In genomic region chr18:8602040-8602439, GRCh38 we compare ENCODE assay signal across 14 cellular contexts. TPM values are rescaled to one million over a fixed set of nuclear protein-coding genes. Genes with fewer than 3 reads are reported as not detected.
A peak's percentile ranks its signal among the peaks of the same experiment; 100 is the strongest.
DNase-seq lines count a peak whose midpoint lies in the region; ATAC-seq, FAIRE-seq and TF ChIP-seq lines count a peak whose summit lies in the region.
"Had no signal": no experiment of that assay in that cellular context is flagged by ENCODE, and none has a peak within 500 bp of the region (broad histone marks: within the 10 kb centered on the region; RNA-seq: fewer than 3 reads in every experiment).

No MANE protein-coding gene starts in this region.

- FAIRE-seq in K562 (lab: Jason Lieb, UNC): peak; percentile 60

- no TSS peak for BruUV-seq in K562 (replicated peaks; lab: Mats Ljungman, UMichigan)

- no peaks in the 10 kb centered on the region for H3K9me1 ChIP-seq in K562 (ENCODE audit: control insufficient read depth, insufficient read depth, low read length)

- H3K9me3 ChIP-seq in K562 (replicated peaks; ENCODE audit: control insufficient read depth, insufficient read depth, low read depth, low read length): no peaks in the 10 kb centered on the region
- H3K9me3 ChIP-seq in vagina: no peaks in the 10 kb centered on the region
- H3K9me3 ChIP-seq: ascending aorta, right lobe of liver had no signal

- no peaks in the 10 kb centered on the region for H3K79me2 ChIP-seq in K562 (ENCODE audit: control insufficient read depth, insufficient read depth, low read length)

- in situ Hi-C loops in K562 (cut with MboI): no loop called here

- H3K4me3 ChIP-seq in K562 (no peak overlapping the region), vagina (no peak overlapping the region)
- H3K4me3 ChIP-seq: ascending aorta, right lobe of liver had no signal

- CTCF ChIA-PET in K562 (lab: Yijun Ruan, JAX; ENCODE audit: low intra/inter-chr PET ratio): no interaction called here

- no peak for TF ChIP-seq EP300 in K562 (IDR thresholded peaks at IDR 0.05; ENCODE audit: low read length)

- no peak overlapping the region for H3K9ac ChIP-seq in K562 (ENCODE audit: insufficient read depth in 1 of 2, low read depth in 2 of 2, low read length in 2 of 2)

- POLR2A ChIA-PET in K562 (lab: Yijun Ruan, JAX): interaction anchor here (0.6 kb wide), 1 partner anchor 760 kb away, joined by 3 read pairs; no protein-coding TSS in a partner anchor

- no peak for TF ChIP-seq CTCF in K562 (IDR thresholded peaks at IDR 0.05 in 2 of 3, conservative IDR thresholded peaks at IDR 0.05 in 1 of 3; ENCODE audit: insufficient read depth in 2 of 3, low read depth in 1 of 3, low read length in 3 of 3)
- no peak for TF ChIP-seq CTCF in vagina (IDR thresholded peaks at IDR 0.05)

- TF ChIP-seq POLR2A in K562 (conservative IDR thresholded peaks at IDR 0.05) (no peak), vagina (IDR thresholded peaks at IDR 0.05) (no peak)

- H3K27me3 ChIP-seq in K562 (ENCODE audit: control insufficient read depth in 2 of 2, insufficient read depth in 2 of 2, low read length in 2 of 2) (peaks cover 6 to 14% of the 10 kb centered on the region in 2 experiments; a peak in 4 of 5 replicates), vagina (no peaks in the 10 kb centered on the region)
- H3K27me3 ChIP-seq: ascending aorta, right lobe of liver had no signal

- H4K20me1 ChIP-seq in K562 (replicated peaks; ENCODE audit: control insufficient read depth, insufficient read depth, low read length): no peaks in the 10 kb centered on the region

- no peak overlapping the region for H3K4me2 ChIP-seq in K562 (ENCODE audit: insufficient read depth, low read length)

- peak in 2 of 4 experiments; percentile 33 to 65 for DNase-seq in K562 (ENCODE audit: extremely low read depth in 1 of 4, low spot score in 3 of 4)
- no peak for DNase-seq in kidney glomerular epithelial cell (lab: John Stamatoyannopoulos, UW)
- DNase-seq in HPDE6-E6E7 (ENCODE audit: extremely low spot score): no peak
- DNase-seq in LoVo (ENCODE audit: low spot score): no peak
- no peak for DNase-seq in vagina (ENCODE audit: extremely low spot score in 2 of 2)
- DNase-seq: activated CD8-positive, alpha-beta memory T cell treated with anti-CD3 and anti-CD28 coated beads, Interleukin-2, amount 10 ng/mL, durations not matched to agents 7 days and 5 days; CD8-positive, alpha-beta memory T cell; endodermal cell; NCI-H1105 treated with DMSO at 0.1 percent for 48 hours; right lobe of liver had no signal

- H3K36me3 ChIP-seq in K562 (ENCODE audit: control insufficient read depth, insufficient read depth, low read length) (no peaks in the 10 kb centered on the region), vagina (no peaks in the 10 kb centered on the region)
- H3K36me3 ChIP-seq: ascending aorta, right lobe of liver had no signal

- no peak overlapping the region for H2AFZ ChIP-seq in K562 (ENCODE audit: low read depth, low read length)

- H3K27ac ChIP-seq in K562 (ENCODE audit: extremely low read depth, low read depth, low read length): no peak overlapping the region
- no peak overlapping the region for H3K27ac ChIP-seq in vagina
- H3K27ac ChIP-seq: ascending aorta, right lobe of liver had no signal

- 5% methylated on average over 4 of the region's 4 CpGs for WGBS in K562 (ENCODE audit: insufficient coverage, low coverage, missing lambda C conversion rate)

- TF ChIP-seq RAD21 in K562 (CRISPR knock-in tag; conservative IDR thresholded peaks at IDR 0.05 in 1 of 2, IDR thresholded peaks at IDR 0.05 in 1 of 2): no peak

- intact Hi-C loops in K562 (cut with micrococcal nuclease): no loop called here
- intact Hi-C loops in vagina (cut with DNase I): no loop called here

- H3K4me1 ChIP-seq in K562 (replicated peaks in 1 of 2; ENCODE audit: control insufficient read depth in 2 of 2, insufficient read depth in 2 of 2, low read length in 2 of 2) (peaks cover 3 to 5% of the 10 kb centered on the region in 2 experiments; a peak in 3 of 5 replicates), vagina (no peaks in the 10 kb centered on the region)
- H3K4me1 ChIP-seq: ascending aorta had no signal

- ATAC-seq in GM18867 (IDR thresholded peaks at IDR 0.05; ENCODE audit: unreplicated experiment): peak; percentile 23
- ATAC-seq in GM21526 (IDR thresholded peaks at IDR 0.05; ENCODE audit: low FRiP score, unreplicated experiment): peak; percentile 16
- ATAC-seq in HG03066 (IDR thresholded peaks at IDR 0.05; ENCODE audit: low read depth, unreplicated experiment): peak; percentile 13
- ATAC-seq in K562: peak; percentile 75

TF ChIP-seq in K562, 482 proteins besides CTCF, POLR2A, EP300 and RAD21:
- TF ChIP-seq USF1 (CRISPR knock-in tag; IDR thresholded peaks at IDR 0.05) (no peak), ZNF431 (CRISPR knock-in tag; IDR thresholded peaks at IDR 0.05) (no peak), TCF3 (CRISPR knock-in tag; IDR thresholded peaks at IDR 0.05) (peak; percentile 79), PHF20 (IDR thresholded peaks at IDR 0.05; ENCODE audit: partially characterized antibody) (no peak), MTA2 (IDR thresholded peaks at IDR 0.05; ENCODE audit: low read depth) (0 out of 2 replicates have a peak, but pooled peaks have one; percentile 18), XRCC4 (IDR thresholded peaks at IDR 0.05; ENCODE audit: extremely low read depth, insufficient read depth, insufficient read length) (no peak), CBFA2T2 (conservative IDR thresholded peaks at IDR 0.05) (peak; percentile 68), ARID1B (IDR thresholded peaks at IDR 0.05) (peak; percentile 76), BCOR (IDR thresholded peaks at IDR 0.05) (0 out of 2 replicates have a peak, but pooled peaks have one; percentile 9), DPF2 (IDR thresholded peaks at IDR 0.05) (peak; percentile 62), ZNF217 (CRISPR knock-in tag; IDR thresholded peaks at IDR 0.05) (no peak), NCOR1 (IDR thresholded peaks at IDR 0.05) (peak; percentile 44; the same call in 1 of the 2 replicates), TAL1 (IDR thresholded peaks at IDR 0.05) (peak; percentile 63; the same call in 1 of the 2 replicates), CBFA2T3 (IDR thresholded peaks at IDR 0.05) (peak; percentile 75), MEIS2 (IDR thresholded peaks at IDR 0.05; ENCODE audit: partially characterized antibody) (peak; percentile 53), UBTF (IDR thresholded peaks at IDR 0.05; ENCODE audit: borderline replicate concordance in 1 of 2, low read depth in 2 of 2, low read length in 2 of 2) (no peak), GATA2 (CRISPR knock-in tag; IDR thresholded peaks at IDR 0.05) (0 out of 2 replicates have a peak, but pooled peaks have one; percentile 13), ARNT (IDR thresholded peaks at IDR 0.05) (no peak), FIP1L1 (IDR thresholded peaks at IDR 0.05; ENCODE audit: low read depth, low read length, poor library complexity, severe bottlenecking) (no peak)
- TF ChIP-seq, protein P1, sequence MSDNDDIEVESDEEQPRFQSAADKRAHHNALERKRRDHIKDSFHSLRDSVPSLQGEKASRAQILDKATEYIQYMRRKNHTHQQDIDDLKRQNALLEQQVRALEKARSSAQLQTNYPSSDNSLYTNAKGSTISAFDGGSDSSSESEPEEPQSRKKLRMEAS (CRISPR knock-in tag; IDR thresholded peaks at IDR 0.05): no peak

RNA-seq across cellular contexts. Expression of gene RAB12, which starts 7.2 kb away (rescaled TPM):
- 17.8 and 67.8 TPM in 2 replicates for total RNA-seq in K562 (2011; cell fraction: chromatin; rRNA removed; ENCODE audit: low replicate concordance)
- 6.0 and 9.2 TPM in 2 replicates for total RNA-seq in K562 (2011; cell fraction: nucleolus; rRNA removed)
- 23.1 and 25.1 TPM in 2 replicates for total RNA-seq in K562 (2011; cell fraction: nucleoplasm; rRNA removed)
- 17.3 and 23.4 TPM in 2 replicates for total RNA-seq in K562 (2014; rRNA removed)
- 21.6 and 24.3 TPM in 2 replicates for total RNA-seq in K562 (2014; rRNA removed; fragmentation: Illumina TruSeq; extraction: Trizol)
- 20.7 and 21.0 TPM in 2 replicates for total RNA-seq in K562 (2015; rRNA removed; fragmentation: Illumina TruSeq; extraction: Trizol)
- total RNA-seq in K562 (2021): 16.9 and 18.8 TPM in 2 replicates
- 15.6 and 19.3 TPM in 2 replicates for polyA plus RNA-seq in K562 (2011; rRNA removed)
- 2.4 and 8.2 TPM in 2 replicates for polyA plus RNA-seq in K562 (2011; cell fraction: cytosol; rRNA removed)
- polyA plus RNA-seq in K562 (2011; cell fraction: nucleus; rRNA removed): 17.7 and 29.1 TPM in 2 replicates
- polyA plus RNA-seq in K562 (2012): 11.8 and 12.7 TPM in 2 replicates
- 20.7 and 21.5 TPM in 2 replicates for polyA plus RNA-seq in K562 (2014; fragmentation: Illumina TruSeq; extraction: Trizol)
- polyA plus RNA-seq in K562 (2014; fragmentation: Nextera tagmentation; extraction: Ambion mirVana): 1 to 10 TPM in 1 of 2 experiments, under 1 TPM in 1; 0.48 to 1.4 TPM
- 15.2 and 18.3 TPM in 2 replicates for polyA plus RNA-seq in K562 (2014; rRNA removed)
- 26.6 and 31.5 TPM in 2 replicates for polyA minus RNA-seq in K562 (2011; rRNA and poly(A)+ RNA removed)
- 7.9 and 10.8 TPM in 2 replicates for polyA minus RNA-seq in K562 (2011; cell fraction: cytosol; rRNA and poly(A)+ RNA removed)
- polyA minus RNA-seq in K562 (2011; cell fraction: nucleus; rRNA and poly(A)+ RNA removed): 14.0 and 22.7 TPM in 2 replicates
- 35.8 TPM for total RNA-seq in vagina

Comparison
In these comparisons a context has a peak if more than half of its experiments do, and no peak if none do; other contexts are left out.
1. ATAC-seq: peak in every context shown above with its lines; median percentile 75 in K562; 23 in GM18867; 16 in GM21526; 13 in HG03066.